Comparison of ENCODE assay signal across 1 cellular context in genomic region chr1:177944673-177945014, GRCh38.
TF ChIP-seq lines count a peak whose summit lies in the region.

No MANE protein-coding gene starts in this region.

TF ChIP-seq in IMR-90, 13 proteins besides CTCF, POLR2A, EP300 and RAD21 (continued from another document):
- TF ChIP-seq FOS (IDR thresholded peaks at IDR 0.05; ENCODE audit: low read depth, low read length): no peak
TF ChIP-seq in IMR-90: peak in this region for 0.
